8 cellular contexts compared by ENCODE assay signal in the genomic region with DNA sequence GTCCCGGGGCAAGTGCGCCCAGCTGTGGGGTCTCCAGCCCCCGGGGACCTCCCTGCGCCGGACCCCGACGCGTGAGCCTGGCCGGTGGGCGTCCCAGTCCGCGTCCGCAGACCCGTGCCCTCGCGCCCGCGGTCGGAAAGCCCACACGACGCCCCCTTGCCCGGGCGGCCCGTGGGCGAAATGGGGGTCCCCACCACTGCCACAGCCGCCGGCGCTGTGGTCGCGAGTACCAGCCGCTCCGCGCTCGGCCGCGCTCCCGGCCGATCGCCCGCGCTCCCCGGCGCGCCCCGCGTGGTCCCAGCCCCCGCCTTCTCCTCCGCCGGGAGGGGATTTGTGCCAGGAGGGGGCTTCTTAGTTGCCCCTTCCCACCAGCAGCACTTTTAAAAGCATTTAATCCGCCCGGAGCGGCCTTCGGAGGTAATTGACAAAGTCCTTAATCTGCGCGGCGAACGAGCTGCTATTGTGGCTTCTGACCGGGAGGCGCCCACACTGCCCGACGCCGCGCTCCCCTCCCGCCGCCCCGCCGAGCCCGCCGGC. TPM values are rescaled to one million over a fixed set of nuclear protein-coding genes. Genes with fewer than 3 reads are reported as not detected.
DNase-seq lines count a peak whose midpoint lies in the region; ATAC-seq, FAIRE-seq and TF ChIP-seq lines count a peak whose summit lies in the region.

No MANE protein-coding gene starts in this region.

- no peak for TF ChIP-seq EP300 in SK-N-SH (IDR thresholded peaks at IDR 0.05; ENCODE audit: borderline replicate concordance in 1 of 2, low read depth in 1 of 2, low read length in 1 of 2)

- H3K79me2 ChIP-seq in SK-N-SH (ENCODE audit: insufficient read depth), result no peaks in the 10 kb centered on the region

- H2AFZ ChIP-seq in SK-N-SH (ENCODE audit: low read depth), result peak overlapping the region; percentile 84; the same call in 1 of the 2 replicates

- POLR2A ChIA-PET in SK-N-SH (lab: Yijun Ruan, JAX), result no interaction called here

- H3K4me1 ChIP-seq in SK-N-SH (ENCODE audit: control insufficient read depth in 1 of 2, insufficient read depth in 2 of 2, low read depth in 1 of 2, low read length in 1 of 2) (peaks cover 0 to 10% of the 10 kb centered on the region in 2 experiments; a peak in 1 of 4 replicates), right atrium auricular region (peaks cover 0 to 46% of the 10 kb centered on the region in 2 donors), small intestine (ENCODE audit: control insufficient read depth in 2 of 2, insufficient read depth in 1 of 2, low read depth in 1 of 2, low read length in 1 of 2) (no peaks in the 10 kb centered on the region)

- H3K36me3 ChIP-seq in SK-N-SH (replicated peaks in 1 of 2; ENCODE audit: control insufficient read depth in 1 of 2, insufficient read depth in 2 of 2, low read length in 1 of 2) (no peaks in the 10 kb centered on the region), right atrium auricular region (no peaks in the 10 kb centered on the region), small intestine (ENCODE audit: control insufficient read depth in 2 of 2, insufficient read depth in 2 of 2, low read length in 2 of 2) (no peaks in the 10 kb centered on the region)

- H3F3A ChIP-seq in SK-N-SH (replicated peaks; ENCODE audit: insufficient read depth), result peaks cover 16% of the 10 kb centered on the region

- no peak for FAIRE-seq in small intestine (lab: Jason Lieb, UNC)

- CTCF ChIA-PET in SK-N-SH (lab: Yijun Ruan, JAX), result interaction anchor here (0.7 to 1.5 kb wide), 9 partner anchors 10 to 238 kb away, joined by 3 to 11 read pairs (median 3); no protein-coding TSS in a partner anchor

- H3K9me3 ChIP-seq in SK-N-SH (no peaks in the 10 kb centered on the region), right atrium auricular region (no peaks in the 10 kb centered on the region), small intestine (ENCODE audit: control insufficient read depth, low read depth) (no peaks in the 10 kb centered on the region)

- peak overlapping the region; percentile 43 to 67 for H3K4me3 ChIP-seq in SK-N-SH (ENCODE audit: low read depth in 2 of 2, low read length in 1 of 2)
- peak overlapping the region; percentile 35 to 54 for H3K4me3 ChIP-seq in right atrium auricular region
- peak overlapping the region; percentile 26 to 45 for H3K4me3 ChIP-seq in small intestine (ENCODE audit: low read depth in 1 of 2, low read length in 2 of 2)

- DNase-seq in DMS79 treated with DMSO at 0.1 percent for 48 hours (lab: John Stamatoyannopoulos, UW) (peak; percentile 15), DMS79 (lab: John Stamatoyannopoulos, UW) (no peak), SK-N-SH (peak; percentile 69), right atrium auricular region (ENCODE audit: low spot score) (no peak), small intestine (no peak)
- DNase-seq in activated CD4-positive, alpha-beta T cell treated with anti-CD3 and anti-CD28 coated beads for 1 hour, result no peak

- H4K20me1 ChIP-seq in SK-N-SH (ENCODE audit: insufficient read depth), result 0 out of 2 replicates have a peak, but pooled peaks cover 6% of the 10 kb centered on the region

- WGBS in SK-N-SH (ENCODE audit: low lambda C conversion rate), result 1% methylated on average over 14 of the region's 69 CpGs
- 0 to 1% (median 1%) methylated on average over 34 to 69 of the region's 69 CpGs for WGBS in small intestine, 3 donors

- H3K9me2 ChIP-seq in SK-N-SH, result no peaks in the 10 kb centered on the region

- ATAC-seq in GM21381 (IDR thresholded peaks at IDR 0.05; ENCODE audit: unreplicated experiment) (no peak), GM21786 (IDR thresholded peaks at IDR 0.05; ENCODE audit: unreplicated experiment) (no peak)

- H3K9ac ChIP-seq in SK-N-SH, result no peak overlapping the region

- no peak for TF ChIP-seq RAD21 in SK-N-SH (IDR thresholded peaks at IDR 0.05; ENCODE audit: low read length)

- no peak for TF ChIP-seq CTCF in SK-N-SH (IDR thresholded peaks at IDR 0.05)
- no peak for TF ChIP-seq CTCF in right atrium auricular region (IDR thresholded peaks at IDR 0.05)

- H3K27ac ChIP-seq in SK-N-SH (ENCODE audit: low read depth in 2 of 2, low read length in 1 of 2) (no peak overlapping the region), right atrium auricular region (no peak overlapping the region), small intestine (ENCODE audit: low read depth in 1 of 2, low read length in 1 of 2) (no peak overlapping the region)

- H3K4me2 ChIP-seq in SK-N-SH, result peak overlapping the region; percentile 88

- H3K27me3 ChIP-seq in SK-N-SH (ENCODE audit: insufficient read depth), result peaks cover 44% of the 10 kb centered on the region
- H3K27me3 ChIP-seq in right atrium auricular region, result peaks cover 8 to 24% of the 10 kb centered on the region in 2 donors
- H3K27me3 ChIP-seq in small intestine (ENCODE audit: control insufficient read depth in 2 of 2, insufficient read depth in 2 of 2, low read length in 2 of 2), result peaks cover 8 to 17% of the 10 kb centered on the region in 2 donors

TF ChIP-seq in SK-N-SH, 30 proteins besides CTCF, POLR2A, EP300 and RAD21 (continues in another document):
- TF ChIP-seq, protein P1, sequence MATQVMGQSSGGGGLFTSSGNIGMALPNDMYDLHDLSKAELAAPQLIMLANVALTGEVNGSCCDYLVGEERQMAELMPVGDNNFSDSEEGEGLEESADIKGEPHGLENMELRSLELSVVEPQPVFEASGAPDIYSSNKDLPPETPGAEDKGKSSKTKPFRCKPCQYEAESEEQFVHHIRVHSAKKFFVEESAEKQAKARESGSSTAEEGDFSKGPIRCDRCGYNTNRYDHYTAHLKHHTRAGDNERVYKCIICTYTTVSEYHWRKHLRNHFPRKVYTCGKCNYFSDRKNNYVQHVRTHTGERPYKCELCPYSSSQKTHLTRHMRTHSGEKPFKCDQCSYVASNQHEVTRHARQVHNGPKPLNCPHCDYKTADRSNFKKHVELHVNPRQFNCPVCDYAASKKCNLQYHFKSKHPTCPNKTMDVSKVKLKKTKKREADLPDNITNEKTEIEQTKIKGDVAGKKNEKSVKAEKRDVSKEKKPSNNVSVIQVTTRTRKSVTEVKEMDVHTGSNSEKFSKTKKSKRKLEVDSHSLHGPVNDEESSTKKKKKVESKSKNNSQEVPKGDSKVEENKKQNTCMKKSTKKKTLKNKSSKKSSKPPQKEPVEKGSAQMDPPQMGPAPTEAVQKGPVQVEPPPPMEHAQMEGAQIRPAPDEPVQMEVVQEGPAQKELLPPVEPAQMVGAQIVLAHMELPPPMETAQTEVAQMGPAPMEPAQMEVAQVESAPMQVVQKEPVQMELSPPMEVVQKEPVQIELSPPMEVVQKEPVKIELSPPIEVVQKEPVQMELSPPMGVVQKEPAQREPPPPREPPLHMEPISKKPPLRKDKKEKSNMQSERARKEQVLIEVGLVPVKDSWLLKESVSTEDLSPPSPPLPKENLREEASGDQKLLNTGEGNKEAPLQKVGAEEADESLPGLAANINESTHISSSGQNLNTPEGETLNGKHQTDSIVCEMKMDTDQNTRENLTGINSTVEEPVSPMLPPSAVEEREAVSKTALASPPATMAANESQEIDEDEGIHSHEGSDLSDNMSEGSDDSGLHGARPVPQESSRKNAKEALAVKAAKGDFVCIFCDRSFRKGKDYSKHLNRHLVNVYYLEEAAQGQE (IDR thresholded peaks at IDR 0.05; ENCODE audit: low read depth, low read length), result no peak
- TF ChIP-seq CHD2 (IDR thresholded peaks at IDR 0.05; ENCODE audit: low read length, partially characterized antibody) (no peak), YY1 (IDR thresholded peaks at IDR 0.05; ENCODE audit: low read depth) (no peak), RXRA (IDR thresholded peaks at IDR 0.05; ENCODE audit: borderline replicate concordance, low read depth) (no peak), SIN3A (IDR thresholded peaks at IDR 0.05; ENCODE audit: borderline replicate concordance, low read depth, low read length) (no peak), TAF1 (IDR thresholded peaks at IDR 0.05; ENCODE audit: borderline replicate concordance, low read depth, low read length) (no peak), FOSL2 (IDR thresholded peaks at IDR 0.05; ENCODE audit: borderline replicate concordance, low read depth) (no peak), MEF2A (IDR thresholded peaks at IDR 0.05; ENCODE audit: borderline replicate concordance, low read depth) (no peak)
- TF ChIP-seq, protein P2, sequence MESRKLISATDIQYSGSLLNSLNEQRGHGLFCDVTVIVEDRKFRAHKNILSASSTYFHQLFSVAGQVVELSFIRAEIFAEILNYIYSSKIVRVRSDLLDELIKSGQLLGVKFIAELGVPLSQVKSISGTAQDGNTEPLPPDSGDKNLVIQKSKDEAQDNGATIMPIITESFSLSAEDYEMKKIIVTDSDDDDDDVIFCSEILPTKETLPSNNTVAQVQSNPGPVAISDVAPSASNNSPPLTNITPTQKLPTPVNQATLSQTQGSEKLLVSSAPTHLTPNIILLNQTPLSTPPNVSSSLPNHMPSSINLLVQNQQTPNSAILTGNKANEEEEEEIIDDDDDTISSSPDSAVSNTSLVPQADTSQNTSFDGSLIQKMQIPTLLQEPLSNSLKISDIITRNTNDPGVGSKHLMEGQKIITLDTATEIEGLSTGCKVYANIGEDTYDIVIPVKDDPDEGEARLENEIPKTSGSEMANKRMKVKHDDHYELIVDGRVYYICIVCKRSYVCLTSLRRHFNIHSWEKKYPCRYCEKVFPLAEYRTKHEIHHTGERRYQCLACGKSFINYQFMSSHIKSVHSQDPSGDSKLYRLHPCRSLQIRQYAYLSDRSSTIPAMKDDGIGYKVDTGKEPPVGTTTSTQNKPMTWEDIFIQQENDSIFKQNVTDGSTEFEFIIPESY (IDR thresholded peaks at IDR 0.05; ENCODE audit: borderline replicate concordance, low read depth), result no peak
- TF ChIP-seq, protein P3, sequence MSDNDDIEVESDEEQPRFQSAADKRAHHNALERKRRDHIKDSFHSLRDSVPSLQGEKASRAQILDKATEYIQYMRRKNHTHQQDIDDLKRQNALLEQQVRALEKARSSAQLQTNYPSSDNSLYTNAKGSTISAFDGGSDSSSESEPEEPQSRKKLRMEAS (IDR thresholded peaks at IDR 0.05; ENCODE audit: low read depth), result no peak

RNA-seq across cellular contexts. Expression of a gene that starts 0.4 kb away (rescaled TPM):
- 0.86 and 1.3 TPM in 2 replicates for polyA plus RNA-seq in SK-N-SH (2012; rRNA removed)
- 0.13 and 0.33 TPM in 2 replicates for polyA plus RNA-seq in SK-N-SH (2012; cell fraction: cytosol; rRNA removed)
- 1.2 and 1.3 TPM in 2 replicates for polyA plus RNA-seq in SK-N-SH (2012; cell fraction: nucleus; rRNA removed)
- 1 to 10 TPM in 1 of 2 donors, under 1 TPM in 1; 0.20 to 4.6 TPM for total RNA-seq in right atrium auricular region
- polyA plus RNA-seq in small intestine, result 1 to 10 TPM in 1 of 3 donors, not detected in 2; 1.5 TPM

RNA-seq across cellular contexts. Expression of a gene that starts 42.9 kb away (rescaled TPM):
- polyA plus RNA-seq in SK-N-SH (2012; rRNA removed) (not detected in 2 replicates), small intestine (under 1 TPM in 1 of 3 donors, not detected in 2; 0.12 TPM)
- not detected in 2 replicates for polyA plus RNA-seq in SK-N-SH (2012; cell fraction: cytosol; rRNA removed)
- not detected in 2 replicates for polyA plus RNA-seq in SK-N-SH (2012; cell fraction: nucleus; rRNA removed)
- not detected for total RNA-seq in right atrium auricular region

Comparison
In these comparisons a context has a peak if more than half of its experiments do, and no peak if none do; other contexts are left out.
1. DNase-seq: peak in DMS79 treated with DMSO at 0.1 percent for 48 hours (single experiment) and SK-N-SH (single experiment); none in DMS79 (single experiment), right atrium auricular region (single experiment), small intestine (single experiment) and activated CD4-positive, alpha-beta T cell treated with anti-CD3 and anti-CD28 coated beads for 1 hour (single experiment).
2. Peak in every context shown above with its lines, with median percentiles within 50 percentile points of each other: H3K4me3 ChIP-seq.